ENCODE assay signal across 24 cellular contexts in genomic region chr9:108972626-108973209, GRCh38. TPM values are rescaled to one million over a fixed set of nuclear protein-coding genes. Genes with fewer than 3 reads are reported as not detected.
DNase-seq lines count a peak whose midpoint lies in the region; ATAC-seq, FAIRE-seq and TF ChIP-seq lines count a peak whose summit lies in the region.
"Had no signal": no experiment of that assay in that cellular context is flagged by ENCODE, and none has a peak within 500 bp of the region (broad histone marks: within the 10 kb centered on the region; RNA-seq: fewer than 3 reads in every experiment).

No MANE protein-coding gene starts in this region.

- no peaks in the 10 kb centered on the region for H3K9me3 ChIP-seq in astrocyte (ENCODE audit: insufficient read depth, low read depth, low read length)

- H3K27me3 Mint-ChIP-seq in astrocyte (ENCODE audit: low read depth, unreplicated experiment): no peaks in the 10 kb centered on the region
- H3K27me3 Mint-ChIP-seq: activated CD4-positive, alpha-beta memory T cell treated with anti-CD3 and anti-CD28 coated beads for 36 hours had no signal

- no peak overlapping the region for H3K4me2 ChIP-seq in astrocyte (ENCODE audit: low read length)
- H3K4me2 ChIP-seq: neural progenitor cell had no signal

- ATAC-seq in left lobe of liver (no peak), HG02885 (IDR thresholded peaks at IDR 0.05; ENCODE audit: poor library complexity, unreplicated experiment) (no peak)
- ATAC-seq: stimulated activated effector memory CD8-positive, alpha-beta T cell treated with anti-CD3 and anti-CD28 coated beads, Interleukin-12 subunit alpha, Interleukin-12 subunit beta, amount 100 ng/mL, for 72 hours had no signal

- H3K4me3 ChIP-seq in AG10803 (ENCODE audit: low read length): no peak overlapping the region
- no peak overlapping the region for H3K4me3 ChIP-seq in astrocyte (ENCODE audit: insufficient read depth, low read depth, low read length)
- no peak overlapping the region for H3K4me3 ChIP-seq in foreskin fibroblast (ENCODE audit: low read depth in 1 of 2, low read length in 2 of 2)
- H3K4me3 ChIP-seq: neural progenitor cell had no signal

- H3K4me1 Mint-ChIP-seq in astrocyte (ENCODE audit: low read depth, unreplicated experiment): no peaks in the 10 kb centered on the region
- H3K4me1 Mint-ChIP-seq: neural progenitor cell; stimulated activated effector memory CD8-positive, alpha-beta T cell treated with anti-CD3 and anti-CD28 coated beads, Interleukin-12 subunit alpha, Interleukin-12 subunit beta, amount 100 ng/mL, for 72 hours had no signal

- H3K4me1 ChIP-seq in astrocyte (ENCODE audit: insufficient read depth, low read length): no peaks in the 10 kb centered on the region
- H3K4me1 ChIP-seq: neural progenitor cell had no signal

- no peak overlapping the region for H3K27ac Mint-ChIP-seq in astrocyte (ENCODE audit: unreplicated experiment)
- H3K27ac Mint-ChIP-seq: activated CD4-positive, alpha-beta memory T cell treated with anti-CD3 and anti-CD28 coated beads for 36 hours; neural progenitor cell; stimulated activated effector memory CD8-positive, alpha-beta T cell treated with anti-CD3 and anti-CD28 coated beads, Interleukin-12 subunit alpha, Interleukin-12 subunit beta, amount 100 ng/mL, for 72 hours; T-helper 1 cell treated with Interleukin-12 subunit alpha and Interleukin-12 subunit beta and Interleukin-4 antibody, amounts not matched to agents 30 μg/mL and 1 μg/mL, for 36 hours had no signal

- no peak overlapping the region for H3K27ac ChIP-seq in astrocyte (ENCODE audit: low read depth, low read length)
- H3K27ac ChIP-seq: brain microvascular endothelial cell, neural progenitor cell, VCaP had no signal

- no peak overlapping the region for H2AFZ ChIP-seq in astrocyte (ENCODE audit: low read depth, low read length)
- H2AFZ ChIP-seq: neural progenitor cell had no signal

- no peak overlapping the region for H3K4me3 Mint-ChIP-seq in astrocyte (ENCODE audit: unreplicated experiment)
- H3K4me3 Mint-ChIP-seq: activated CD4-positive, alpha-beta memory T cell treated with anti-CD3 and anti-CD28 coated beads for 36 hours; neural progenitor cell; stimulated activated effector memory CD8-positive, alpha-beta T cell treated with anti-CD3 and anti-CD28 coated beads, Interleukin-12 subunit alpha, Interleukin-12 subunit beta, amount 100 ng/mL, for 72 hours; T-helper 1 cell treated with Interleukin-12 subunit alpha and Interleukin-12 subunit beta and Interleukin-4 antibody, amounts not matched to agents 30 μg/mL and 1 μg/mL, for 36 hours had no signal

- FAIRE-seq in astrocyte (lab: Jason Lieb, UNC): no peak

- H3K27me3 ChIP-seq in astrocyte (ENCODE audit: insufficient read depth, low read length): no peaks in the 10 kb centered on the region
- H3K27me3 ChIP-seq: brain microvascular endothelial cell, neural progenitor cell had no signal

- peaks cover 25% of the 10 kb centered on the region for H3K36me3 ChIP-seq in astrocyte (ENCODE audit: insufficient read depth, low read length)

- DNase-seq in AG10803 (ENCODE audit: low read depth) (peak; percentile 54), astrocyte (ENCODE audit: low read depth) (peak; percentile 21), foreskin fibroblast (peak; percentile 30 to 63), renal cortical epithelial cell (ENCODE audit: low read depth) (peak; percentile 63), left lobe of liver (ENCODE audit: low spot score) (no peak), NCI-H526 (lab: John Stamatoyannopoulos, UW) (no peak), NCI-H2107 treated with DMSO at 0.1 percent for 48 hours (lab: John Stamatoyannopoulos, UW; ENCODE audit: unreplicated experiment) (no peak)
- DNase-seq: ACHN; activated CD4-positive, alpha-beta memory T cell treated with anti-CD3 and anti-CD28 coated beads for 36 hours; activated naive CD4-positive, alpha-beta T cell treated with anti-CD3 and anti-CD28 coated beads, Interleukin-2, amount 50 U/mL, for 16 hours; activated T-cell treated with anti-CD3 and anti-CD28 coated beads, Interleukin-2, amount 50 U/mL, for 1 hour; brain microvascular endothelial cell; midbrain; NCI-H1092; NCI-H2081 treated with DMSO at 0.1 percent for 48 hours; NCI-H526 treated with DMSO at 0.1 percent for 48 hours; SHP77 treated with DMSO at 0.1 percent for 48 hours; stimulated activated CD4-positive, alpha-beta T cell treated with anti-CD3 and anti-CD28 coated beads, Interleukin-15, amount 100 ng/mL, for 24 hours; trophoblast cell had no signal

- no peaks in the 10 kb centered on the region for H3K79me2 ChIP-seq in astrocyte (ENCODE audit: insufficient read depth, low read length)

- no peaks in the 10 kb centered on the region for H4K20me1 ChIP-seq in astrocyte (ENCODE audit: insufficient read depth, low read length)

- TF ChIP-seq CTCF in AG10803 (conservative IDR thresholded peaks at IDR 0.05; ENCODE audit: low read length): no peak
- no peak for TF ChIP-seq CTCF in astrocyte (IDR thresholded peaks at IDR 0.05; ENCODE audit: insufficient read depth, low read depth, low read length)
- TF ChIP-seq CTCF in foreskin fibroblast (IDR thresholded peaks at IDR 0.05; ENCODE audit: low read depth, low read length): no peak

- peaks cover 4% of the 10 kb centered on the region for H3K9me3 Mint-ChIP-seq in astrocyte (ENCODE audit: unreplicated experiment)
- H3K9me3 Mint-ChIP-seq: neural progenitor cell had no signal

- H3K9ac ChIP-seq in astrocyte (ENCODE audit: low read length): no peak overlapping the region
- H3K9ac ChIP-seq: neural progenitor cell had no signal

- peaks cover 17% of the 10 kb centered on the region for H3K36me3 Mint-ChIP-seq in astrocyte (ENCODE audit: low read depth, unreplicated experiment)
- H3K36me3 Mint-ChIP-seq: stimulated activated effector memory CD8-positive, alpha-beta T cell treated with anti-CD3 and anti-CD28 coated beads, Interleukin-12 subunit alpha, Interleukin-12 subunit beta, amount 100 ng/mL, for 72 hours had no signal

RNA-seq across cellular contexts. Expression of gene ABITRAM, which starts 38.5 kb away (rescaled TPM):
- total RNA-seq in astrocyte: 16.3 and 16.7 TPM in 2 replicates
- total RNA-seq in renal cortical epithelial cell: 6.8 and 7.8 TPM in 2 replicates
- 6.1 TPM for total RNA-seq in left lobe of liver

RNA-seq across cellular contexts. Expression of gene ELP1, which starts 38.8 kb away (rescaled TPM):
- total RNA-seq in astrocyte: 20.7 and 23.4 TPM in 2 replicates
- 41.2 and 49.8 TPM in 2 replicates for total RNA-seq in renal cortical epithelial cell
- 10.4 TPM for total RNA-seq in left lobe of liver

RNA-seq across cellular contexts. Expression of gene CTNNAL1, which starts 40.6 kb away (rescaled TPM):
- total RNA-seq in astrocyte (25.5 and 35.1 TPM in 2 replicates), renal cortical epithelial cell (154 and 242 TPM in 2 replicates), left lobe of liver (11.0 TPM)

Comparison
In these comparisons a context has a peak if more than half of its experiments do, and no peak if none do; other contexts are left out.
1. DNase-seq: peak in AG10803 (single experiment), astrocyte (single experiment), foreskin fibroblast (2 of 2) and renal cortical epithelial cell (single experiment); none in left lobe of liver (single experiment), NCI-H526 (0 of 2) and NCI-H2107 treated with DMSO at 0.1 percent for 48 hours (single experiment).